Comparison of ENCODE assay signal across 18 cellular contexts in the genomic region with DNA sequence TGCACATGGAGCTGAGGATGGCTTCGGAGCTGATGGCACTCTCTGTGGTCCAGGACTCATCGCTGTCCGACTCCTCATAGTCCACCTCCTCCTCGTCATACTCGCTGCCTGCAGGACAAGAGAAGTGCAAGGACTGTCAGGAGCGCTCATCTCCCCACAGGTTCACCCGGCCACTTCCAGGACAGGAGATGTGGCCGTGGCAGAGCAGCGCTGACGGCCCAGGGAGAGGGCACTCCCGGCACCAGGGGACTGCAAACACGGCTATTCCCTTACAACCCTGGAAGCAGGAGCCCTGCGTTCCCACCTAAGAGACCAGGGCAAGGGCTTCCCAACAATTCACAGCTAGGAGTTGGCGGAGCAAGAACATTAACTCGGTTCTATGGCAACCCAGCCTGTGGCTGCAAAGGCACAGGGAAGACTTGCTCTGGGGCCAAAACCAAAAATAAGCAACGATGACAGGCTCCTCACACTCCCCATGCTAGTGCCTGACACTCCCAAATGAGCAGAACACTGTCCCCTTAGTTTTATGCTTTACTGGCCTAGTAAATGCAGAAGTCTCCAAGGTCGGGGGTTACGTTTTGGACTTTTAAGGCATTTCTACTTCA.
"Had no signal": no experiment of that assay in that cellular context is flagged by ENCODE, and none has a peak within 500 bp of the region (broad histone marks: within the 10 kb centered on the region; RNA-seq: fewer than 3 reads in every experiment).

No MANE protein-coding gene starts in this region.

- ATAC-seq: body of pancreas; gastroesophageal sphincter; mucosa of descending colon; natural killer cell treated with Interleukin-12 subunit alpha and Interleukin-12 subunit beta and Interleukin-15 and Interleukin-18, amount 100 ng/mL, for 72 hours; psoas muscle had no signal

- H3K4me1 Mint-ChIP-seq: activated B cell treated with CpG ODN at 0.5 μM for 24 hours had no signal

- H3K27me3 Mint-ChIP-seq: activated B cell treated with CpG ODN at 0.5 μM for 24 hours; activated CD8-positive, alpha-beta T cell treated with anti-CD3 and anti-CD28 coated beads for 36 hours; natural killer cell treated with Interleukin-12 subunit alpha and Interleukin-12 subunit beta and Interleukin-15 and Interleukin-18, amount 100 ng/mL, for 72 hours had no signal

- H3K9me3 Mint-ChIP-seq: activated B cell treated with CpG ODN at 0.5 μM for 24 hours; activated CD8-positive, alpha-beta T cell treated with anti-CD3 and anti-CD28 coated beads for 36 hours; activated naive CD4-positive, alpha-beta T cell treated with anti-CD3 and anti-CD28 coated beads, Interleukin-2, amount 50 U/mL, for 72 hours; natural killer cell treated with Interleukin-12 subunit alpha and Interleukin-12 subunit beta and Interleukin-15 and Interleukin-18, amount 100 ng/mL, for 72 hours had no signal

- DNase-seq: activated B cell treated with CpG ODN at 0.5 μM for 24 hours, adrenal gland, aorta, body of pancreas, cerebellar nuclear complex, colonic mucosa, dorsolateral prefrontal cortex, kidney, mucosa of descending colon, nucleus accumbens, psoas muscle, SW 1271 had no signal

- H3K9me3 ChIP-seq: adrenal gland, body of pancreas, colonic mucosa, gastroesophageal sphincter, mucosa of descending colon, psoas muscle, tibial nerve had no signal

- H3K4me3 ChIP-seq: adrenal gland, body of pancreas, colonic mucosa, dorsolateral prefrontal cortex, gastroesophageal sphincter, mucosa of descending colon, psoas muscle, tibial nerve had no signal

- H3K27ac Mint-ChIP-seq: activated B cell treated with CpG ODN at 0.5 μM for 24 hours; natural killer cell treated with Interleukin-12 subunit alpha and Interleukin-12 subunit beta and Interleukin-15 and Interleukin-18, amount 100 ng/mL, for 72 hours had no signal

- H3K36me3 Mint-ChIP-seq: activated naive CD4-positive, alpha-beta T cell treated with anti-CD3 and anti-CD28 coated beads, Interleukin-2, amount 50 U/mL, for 72 hours; natural killer cell treated with Interleukin-12 subunit alpha and Interleukin-12 subunit beta and Interleukin-15 and Interleukin-18, amount 100 ng/mL, for 72 hours had no signal

- H3K36me3 ChIP-seq: colonic mucosa had no signal

- H3K27ac ChIP-seq: body of pancreas, colonic mucosa, gastroesophageal sphincter, parathyroid adenoma, psoas muscle, tibial nerve had no signal

- H3K4me3 Mint-ChIP-seq: activated B cell treated with CpG ODN at 0.5 μM for 24 hours; activated CD8-positive, alpha-beta T cell treated with anti-CD3 and anti-CD28 coated beads for 36 hours; natural killer cell treated with Interleukin-12 subunit alpha and Interleukin-12 subunit beta and Interleukin-15 and Interleukin-18, amount 100 ng/mL, for 72 hours had no signal

- H3K27me3 ChIP-seq: adrenal gland, body of pancreas, colonic mucosa, dorsolateral prefrontal cortex, gastroesophageal sphincter, tibial nerve had no signal
